In genomic region chr1:79852004-79852403, GRCh38 we compare ENCODE assay signal across 13 cellular contexts.
DNase-seq lines count a peak whose midpoint lies in the region; ATAC-seq, FAIRE-seq and TF ChIP-seq lines count a peak whose summit lies in the region.
"Had no signal": no experiment of that assay in that cellular context is flagged by ENCODE, and none has a peak within 500 bp of the region (broad histone marks: within the 10 kb centered on the region; RNA-seq: fewer than 3 reads in every experiment).

No MANE protein-coding gene starts in this region.

- POLR2A ChIA-PET in PC-9 (lab: Charles Lee; ENCODE audit: unreplicated experiment) = no interaction called here

- H3K27me3 ChIP-seq in PC-9 (ENCODE audit: insufficient read depth, low read depth) = no peaks in the 10 kb centered on the region

- no peaks in the 10 kb centered on the region for H3K9me3 ChIP-seq in PC-9 (ENCODE audit: insufficient read depth, low read depth)

- H3K79me2 ChIP-seq in PC-9 (ENCODE audit: low read depth) = no peaks in the 10 kb centered on the region

- H3K4me1 ChIP-seq in PC-9 (replicated peaks; ENCODE audit: insufficient read depth) = no peaks in the 10 kb centered on the region

- intact Hi-C loops in PC-9 (cut with micrococcal nuclease; ENCODE audit: unreplicated experiment) = no loop called here

- FAIRE-seq in D721Med (lab: Jason Lieb, UNC) = no peak

- TF ChIP-seq CTCF in PC-9 (conservative IDR thresholded peaks at IDR 0.05) = peak; percentile 56
- TF ChIP-seq CTCF in D721Med (IDR thresholded peaks at IDR 0.05; ENCODE audit: insufficient read depth, missing control alignments) = no peak

- CTCF ChIA-PET in PC-9 (lab: Charles Lee) = no interaction called here

- no peaks in the 10 kb centered on the region for H3K9me2 ChIP-seq in PC-9 (ENCODE audit: insufficient read depth)

- ATAC-seq in GM18498 (IDR thresholded peaks at IDR 0.05; ENCODE audit: unreplicated experiment) (peak; percentile 67), HG02610 (IDR thresholded peaks at IDR 0.05; ENCODE audit: unreplicated experiment) (peak; percentile 52), HG02970 (IDR thresholded peaks at IDR 0.05; ENCODE audit: low FRiP score, unreplicated experiment) (no peak)
- ATAC-seq: CD8-positive, alpha-beta T cell had no signal

- H3K27ac ChIP-seq in PC-9 = no peak overlapping the region
- H3K27ac ChIP-seq: epithelial cell of prostate had no signal

- no peak overlapping the region for H2AFZ ChIP-seq in PC-9

- H3K4me2 ChIP-seq in PC-9 = no peak overlapping the region

- no peaks in the 10 kb centered on the region for H3F3A ChIP-seq in PC-9 (ENCODE audit: insufficient read depth, low read depth)

- no peak for DNase-seq in PC-9
- peak; percentile 6 for DNase-seq in kidney tubule cell (ENCODE audit: low spot score)
- no peak for DNase-seq in D721Med (ENCODE audit: insufficient read length, low spot score)
- DNase-seq in inferior parietal cortex (ENCODE audit: extremely low spot score) = no peak
- no peak for DNase-seq in NOMO-1 (lab: John Stamatoyannopoulos, UW; ENCODE audit: unreplicated experiment in 2 of 2)
- DNase-seq: activated CD4-positive, alpha-beta T cell treated with anti-CD3 and anti-CD28 coated beads for 1 hour; CD8-positive, alpha-beta T cell; NCI-H524 treated with DMSO at 0.1 percent for 48 hours; stimulated activated CD4-positive, alpha-beta T cell treated with anti-CD3 and anti-CD28 coated beads, Interleukin-4, amount 100 ng/mL, for 4 hours had no signal

- H3K36me3 ChIP-seq in PC-9 (ENCODE audit: low read depth) = no peaks in the 10 kb centered on the region

- H4K20me1 ChIP-seq in PC-9 (ENCODE audit: insufficient read depth) = no peaks in the 10 kb centered on the region

- BruUV-seq in PC-9 (replicated peaks; lab: Mats Ljungman, UMichigan) = no TSS peak

- H3K4me3 ChIP-seq in PC-9 = no peak overlapping the region
